In genomic region chr6:45461486-45461885, GRCh38 we compare ENCODE assay signal across 2 cellular contexts.
TF ChIP-seq lines count a peak whose summit lies in the region.

No MANE protein-coding gene starts in this region.

TF ChIP-seq in IMR-90, 13 proteins besides CTCF, POLR2A, EP300 and RAD21:
- no peak for TF ChIP-seq ELK1 (IDR thresholded peaks at IDR 0.05; ENCODE audit: borderline replicate concordance, low read depth, low read length)
- no peak for TF ChIP-seq MAZ (IDR thresholded peaks at IDR 0.05; ENCODE audit: borderline replicate concordance, low read depth, low read length)
- no peak for TF ChIP-seq FOS (IDR thresholded peaks at IDR 0.05; ENCODE audit: low read depth, low read length)
- TF ChIP-seq MXI1 (IDR thresholded peaks at IDR 0.05; ENCODE audit: borderline replicate concordance, low read depth, low read length): no peak
- no peak for TF ChIP-seq CEBPB (IDR thresholded peaks at IDR 0.05; ENCODE audit: low read depth, low read length)
- no peak for TF ChIP-seq BHLHE40 (IDR thresholded peaks at IDR 0.05; ENCODE audit: low read depth, low read length)
- TF ChIP-seq RCOR1 (IDR thresholded peaks at IDR 0.05; ENCODE audit: insufficient replicate concordance, low read length): no peak
- no peak for TF ChIP-seq CHD1 (IDR thresholded peaks at IDR 0.05; ENCODE audit: low read depth, low read length)
- TF ChIP-seq RFX5 (IDR thresholded peaks at IDR 0.05; ENCODE audit: low read depth, low read length): no peak
- TF ChIP-seq USF2 (IDR thresholded peaks at IDR 0.05; ENCODE audit: low read depth, low read length): no peak
- TF ChIP-seq SMC3 (IDR thresholded peaks at IDR 0.05; ENCODE audit: low read depth, low read length): no peak
- no peak for TF ChIP-seq MAFK (IDR thresholded peaks at IDR 0.05; ENCODE audit: low read depth, low read length)
- no peak for TF ChIP-seq NFE2L2 (IDR thresholded peaks at IDR 0.05; ENCODE audit: low read depth, low read length)

TF ChIP-seq in K562, 482 proteins besides CTCF, POLR2A, EP300 and RAD21:
- TF ChIP-seq NFIX (CRISPR knock-in tag; IDR thresholded peaks at IDR 0.05; ENCODE audit: low read depth): no peak
- peak; percentile 36; the same call in 1 of the 2 replicates for TF ChIP-seq ZNF384 (IDR thresholded peaks at IDR 0.05; ENCODE audit: low read depth, low read length)
- no peak for TF ChIP-seq NBN (IDR thresholded peaks at IDR 0.05; ENCODE audit: low read depth)
- peak; percentile 71 for TF ChIP-seq EGR1 (conservative IDR thresholded peaks at IDR 0.05)
- peak; percentile 54; the same call in 1 of the 2 replicates for TF ChIP-seq ZKSCAN1 (IDR thresholded peaks at IDR 0.05; ENCODE audit: low read depth, low read length)
TF ChIP-seq in K562: peak in this region for 3.
